22 cellular contexts compared by ENCODE assay signal in genomic region chr9:137084526-137084925, GRCh38. TPM values are rescaled to one million over a fixed set of nuclear protein-coding genes. Genes with fewer than 3 reads are reported as not detected.
DNase-seq lines count a peak whose midpoint lies in the region; ATAC-seq and TF ChIP-seq lines count a peak whose summit lies in the region.
"Had no signal": no experiment of that assay in that cellular context is flagged by ENCODE, and none has a peak within 500 bp of the region (broad histone marks: within the 10 kb centered on the region; RNA-seq: fewer than 3 reads in every experiment).

No MANE protein-coding gene starts in this region.

- H3K9ac ChIP-seq in OCI-LY3 (ENCODE audit: low read length): no peak overlapping the region

- no peak for ATAC-seq in stimulated activated effector memory CD8-positive, alpha-beta T cell treated with anti-CD3 and anti-CD28 coated beads, Interleukin-12 subunit alpha, Interleukin-12 subunit beta, amount 100 ng/mL, for 72 hours
- ATAC-seq: activated CD8-positive, alpha-beta T cell treated with anti-CD3 and anti-CD28 coated beads, Interleukin-2, amount 10 ng/mL, durations not matched to agents 7 days and 5 days; esophagus mucosa; pancreas; T-helper 17 cell had no signal

- DNase-seq in DMS79 treated with DMSO at 0.1 percent for 48 hours (lab: John Stamatoyannopoulos, UW) (peak; percentile 71), epithelial cell of prostate (ENCODE audit: low read depth, low spot score) (peak; percentile 59), cerebellum (ENCODE audit: low spot score) (no peak), immature natural killer cell (no peak)
- no peak for DNase-seq in stimulated activated effector memory CD8-positive, alpha-beta T cell treated with anti-CD3 and anti-CD28 coated beads, Interleukin-12 subunit alpha, Interleukin-12 subunit beta, amount 100 ng/mL, for 72 hours (ENCODE audit: low spot score in 2 of 2)
- no peak for DNase-seq in stimulated activated CD4-positive, alpha-beta T cell treated with anti-CD3 and anti-CD28 coated beads, Interleukin-4, amount 100 ng/mL, for 1 hour
- DNase-seq: activated CD4-positive, CD25-positive, alpha-beta regulatory T cell; activated CD8-positive, alpha-beta T cell treated with anti-CD3 and anti-CD28 coated beads, Interleukin-2, amount 10 ng/mL, durations not matched to agents 7 days and 5 days; activated naive CD8-positive, alpha-beta T cell treated with anti-CD3 and anti-CD28 coated beads, Interleukin-2, amount 10 ng/mL, durations not matched to agents 7 days and 5 days; DMS 273 treated with DMSO at 0.1 percent for 48 hours; dorsolateral prefrontal cortex; GF-D8; NCI-H510A; T-helper 17 cell had no signal

- no peaks in the 10 kb centered on the region for H3K9me3 Mint-ChIP-seq in stimulated activated effector memory CD8-positive, alpha-beta T cell treated with anti-CD3 and anti-CD28 coated beads, Interleukin-12 subunit alpha, Interleukin-12 subunit beta, amount 100 ng/mL, for 72 hours
- H3K9me3 Mint-ChIP-seq in immature natural killer cell: no peaks in the 10 kb centered on the region
- H3K9me3 Mint-ChIP-seq: activated naive CD8-positive, alpha-beta T cell treated with anti-CD3 and anti-CD28 coated beads, Interleukin-2, amount 10 ng/mL, durations not matched to agents 7 days and 5 days; IgD-negative memory B cell had no signal

- H3K36me3 ChIP-seq in OCI-LY3 (replicated peaks; ENCODE audit: low read depth, low read length): peaks cover 36% of the 10 kb centered on the region
- H3K36me3 ChIP-seq: pancreas had no signal

- H3K4me3 Mint-ChIP-seq in stimulated activated effector memory CD8-positive, alpha-beta T cell treated with anti-CD3 and anti-CD28 coated beads, Interleukin-12 subunit alpha, Interleukin-12 subunit beta, amount 100 ng/mL, for 72 hours: peak overlapping the region; percentile 92
- no peak overlapping the region for H3K4me3 Mint-ChIP-seq in immature natural killer cell
- H3K4me3 Mint-ChIP-seq: activated naive CD8-positive, alpha-beta T cell treated with anti-CD3 and anti-CD28 coated beads, Interleukin-2, amount 10 ng/mL, durations not matched to agents 7 days and 5 days had no signal

- peaks cover 50% of the 10 kb centered on the region for H3K4me1 Mint-ChIP-seq in stimulated activated effector memory CD8-positive, alpha-beta T cell treated with anti-CD3 and anti-CD28 coated beads, Interleukin-12 subunit alpha, Interleukin-12 subunit beta, amount 100 ng/mL, for 72 hours
- peaks cover 22 to 27% of the 10 kb centered on the region in 2 donors for H3K4me1 Mint-ChIP-seq in immature natural killer cell

- no peak overlapping the region for H3K4me3 ChIP-seq in OCI-LY3 (ENCODE audit: low read length)
- H3K4me3 ChIP-seq: dorsolateral prefrontal cortex, lung, pancreas, SJSA1 had no signal

- H3K27me3 ChIP-seq in OCI-LY3 (ENCODE audit: low read depth, low read length): no peaks in the 10 kb centered on the region
- H3K27me3 ChIP-seq: dorsolateral prefrontal cortex, pancreas, SJSA1 had no signal

- TF ChIP-seq CTCF in OCI-LY3 (IDR thresholded peaks at IDR 0.05; ENCODE audit: low read depth, low read length): no peak

- peaks cover 45% of the 10 kb centered on the region for H3K4me1 ChIP-seq in OCI-LY3 (ENCODE audit: low read length)

- peak overlapping the region; percentile 82 for H3K27ac ChIP-seq in OCI-LY3 (ENCODE audit: low read length)
- H3K27ac ChIP-seq in epithelial cell of prostate: peak overlapping the region; percentile 87
- H3K27ac ChIP-seq: pancreas, SJSA1 had no signal

- peak overlapping the region; percentile 57; the same call in 1 of the 2 replicates for H3K4me2 ChIP-seq in OCI-LY3 (ENCODE audit: low read length)

- peaks cover 16% of the 10 kb centered on the region; the same call in 1 of the 2 replicates for H4K20me1 ChIP-seq in OCI-LY3 (ENCODE audit: insufficient read depth, low read length)

- H3K79me2 ChIP-seq in OCI-LY3 (ENCODE audit: low read length): peaks cover 14% of the 10 kb centered on the region

- H2AFZ ChIP-seq in OCI-LY3 (ENCODE audit: low read depth, low read length): no peak overlapping the region

- peaks cover 85% of the 10 kb centered on the region for H3K36me3 Mint-ChIP-seq in stimulated activated effector memory CD8-positive, alpha-beta T cell treated with anti-CD3 and anti-CD28 coated beads, Interleukin-12 subunit alpha, Interleukin-12 subunit beta, amount 100 ng/mL, for 72 hours
- peaks cover 0 to 4% (median 4%) of the 10 kb centered on the region in 3 donors for H3K36me3 Mint-ChIP-seq in immature natural killer cell
- H3K36me3 Mint-ChIP-seq: IgD-negative memory B cell had no signal

- peaks cover 4 to 8% (median 5%) of the 10 kb centered on the region in 3 donors for H3K27me3 Mint-ChIP-seq in immature natural killer cell (ENCODE audit: low read depth in 3 of 3)
- H3K27me3 Mint-ChIP-seq: activated naive CD8-positive, alpha-beta T cell treated with anti-CD3 and anti-CD28 coated beads, Interleukin-2, amount 10 ng/mL, durations not matched to agents 7 days and 5 days; IgD-negative memory B cell; T-helper 17 cell had no signal

- H3K27ac Mint-ChIP-seq in stimulated activated effector memory CD8-positive, alpha-beta T cell treated with anti-CD3 and anti-CD28 coated beads, Interleukin-12 subunit alpha, Interleukin-12 subunit beta, amount 100 ng/mL, for 72 hours: no peak overlapping the region
- H3K27ac Mint-ChIP-seq in immature natural killer cell: no peak overlapping the region
- H3K27ac Mint-ChIP-seq: activated CD8-positive, alpha-beta T cell treated with anti-CD3 and anti-CD28 coated beads, Interleukin-2, amount 10 ng/mL, durations not matched to agents 7 days and 5 days had no signal

- H3K9me3 ChIP-seq in OCI-LY3 (ENCODE audit: insufficient read depth, low read length): no peaks in the 10 kb centered on the region
- H3K9me3 ChIP-seq: pancreas, SJSA1 had no signal

RNA-seq across cellular contexts. Expression of gene MAN1B1, which starts 2.3 kb away (rescaled TPM):
- total RNA-seq in cerebellum: 38.2 TPM
- 10 to 100 TPM; 59.7 to 71.8 (median 66.1) TPM for polyA plus RNA-seq in immature natural killer cell

RNA-seq across cellular contexts. Expression of gene UAP1L1, which starts 7.2 kb away (rescaled TPM):
- total RNA-seq in cerebellum: 0.73 TPM
- polyA plus RNA-seq in immature natural killer cell: 1 to 10 TPM; 1.3 to 1.4 (median 1.4) TPM

RNA-seq across cellular contexts. Expression of gene SAPCD2, which starts 14.2 kb away (rescaled TPM):
- total RNA-seq in cerebellum: 4.7 TPM
- under 1 TPM; 0.06 to 0.95 (median 0.39) TPM for polyA plus RNA-seq in immature natural killer cell

RNA-seq across cellular contexts. Expression of gene DPP7, which starts 30.0 kb away (rescaled TPM):
- total RNA-seq in cerebellum: 12.2 TPM
- 100 to 1,000 TPM; 136 to 176 (median 168) TPM for polyA plus RNA-seq in immature natural killer cell

RNA-seq across cellular contexts. Expression of gene ENTPD2, which starts 30.7 kb away (rescaled TPM):
- total RNA-seq in cerebellum: 0.45 TPM
- not detected for polyA plus RNA-seq in immature natural killer cell
- total RNA-seq: activated naive CD8-positive, alpha-beta T cell treated with anti-CD3 and anti-CD28 coated beads, Interleukin-2, amount 10 ng/mL, durations not matched to agents 7 days and 5 days; glomerular endothelial cell; SJSA1 had no signal
- polyA plus RNA-seq: BJ, IgD-negative memory B cell had no signal

Comparison
In these comparisons a context has a peak if more than half of its experiments do, and no peak if none do; other contexts are left out.
1. DNase-seq: peak in DMS79 treated with DMSO at 0.1 percent for 48 hours (single experiment) and epithelial cell of prostate (single experiment); none in stimulated activated effector memory CD8-positive, alpha-beta T cell treated with anti-CD3 and anti-CD28 coated beads, Interleukin-12 subunit alpha, Interleukin-12 subunit beta, amount 100 ng/mL, for 72 hours (0 of 2), stimulated activated CD4-positive, alpha-beta T cell treated with anti-CD3 and anti-CD28 coated beads, Interleukin-4, amount 100 ng/mL, for 1 hour (single experiment), cerebellum (single experiment) and immature natural killer cell (0 of 3).